Comparison of ENCODE assay signal across 31 cellular contexts in the genomic region with DNA sequence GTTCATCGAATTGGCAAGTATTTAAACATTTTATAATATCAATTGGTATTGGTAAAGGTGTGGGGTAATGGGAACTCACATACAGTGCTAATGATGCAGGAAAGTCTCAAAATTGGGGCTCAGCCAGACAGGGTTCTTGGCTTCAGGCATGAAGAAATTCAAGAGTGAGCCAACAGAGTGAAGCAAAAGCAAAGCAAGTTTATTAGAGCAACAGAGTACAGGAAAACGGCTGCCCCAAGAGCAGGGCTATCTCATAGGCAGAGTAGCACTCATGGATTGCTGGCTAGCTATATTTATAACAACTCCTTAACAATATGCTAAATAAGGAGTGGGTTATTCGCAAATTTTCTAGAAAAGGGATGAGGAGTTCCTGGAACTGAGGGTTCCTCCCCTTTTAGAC.
"Had no signal": no experiment of that assay in that cellular context is flagged by ENCODE, and none has a peak within 500 bp of the region (broad histone marks: within the 10 kb centered on the region; RNA-seq: fewer than 3 reads in every experiment).

No MANE protein-coding gene starts in this region.

- H3K36me3 ChIP-seq: brain microvascular endothelial cell, Peyer's patch, WERI-Rb-1 had no signal

- ATAC-seq: activated CD8-positive, alpha-beta memory T cell treated with anti-CD3 and anti-CD28 coated beads, Interleukin-2, amount 10 ng/mL, durations not matched to agents 7 days and 5 days; K562; PC-3 had no signal

- DNase-seq: activated CD4-positive, alpha-beta memory T cell treated with anti-CD3 and anti-CD28 coated beads, Interleukin-2, amount 10 ng/mL, durations not matched to agents 7 days and 5 days; activated CD4-positive, alpha-beta T cell treated with anti-CD3 and anti-CD28 coated beads for 1 hour; activated CD4-positive, alpha-beta T cell treated with anti-CD3 and anti-CD28 coated beads for 48 hours; activated CD4-positive, CD25-positive, alpha-beta regulatory T cell; activated CD8-positive, alpha-beta memory T cell treated with anti-CD3 and anti-CD28 coated beads for 24 hours; activated CD8-positive, alpha-beta memory T cell treated with anti-CD3 and anti-CD28 coated beads, Interleukin-2, amount 10 ng/mL, durations not matched to agents 7 days and 5 days; activated CD8-positive, alpha-beta memory T cell treated with anti-CD3 and anti-CD28 coated beads, Interleukin-2, amount 50 U/mL, for 48 hours; activated effector memory CD4-positive, alpha-beta T cell treated with Interleukin-2 at 50 U/mL for 16 hours; activated naive CD4-positive, alpha-beta T cell treated with anti-CD3 and anti-CD28 coated beads, Interleukin-2, amount 10 ng/mL, durations not matched to agents 7 days and 5 days; activated naive CD8-positive, alpha-beta T cell treated with anti-CD3 and anti-CD28 coated beads, Interleukin-2, amount 50 U/mL, for 24 hours; activated T-cell treated with anti-CD3 and anti-CD28 coated beads, Interleukin-2, amount 50 U/mL, for 48 hours; anterior cingulate cortex; brain microvascular endothelial cell; NCI-H1105 treated with DMSO at 0.1 percent for 48 hours; NCI-H1436 treated with DMSO at 0.1 percent for 48 hours; NCI-H1694 treated with DMSO at 0.1 percent for 48 hours; NCI-H2029; NCI-H345; NCI-H510A; NCI-H526; NCI-H774; PC-3; Peyer's patch; RPMI8226; SIG-M5; SW 1271; T-helper 1 cell; T-helper 2 cell; T-helper 9 cell; WERI-Rb-1 had no signal

- FAIRE-seq: K562 had no signal

- H3K27ac ChIP-seq: brain microvascular endothelial cell, Peyer's patch, WERI-Rb-1 had no signal

- H3K9me3 ChIP-seq: Peyer's patch had no signal

- H3K27me3 ChIP-seq: brain microvascular endothelial cell, Peyer's patch had no signal

- H3K4me3 ChIP-seq: K562, Peyer's patch had no signal

- H3K4me1 ChIP-seq: Peyer's patch had no signal
